In the genomic region with DNA sequence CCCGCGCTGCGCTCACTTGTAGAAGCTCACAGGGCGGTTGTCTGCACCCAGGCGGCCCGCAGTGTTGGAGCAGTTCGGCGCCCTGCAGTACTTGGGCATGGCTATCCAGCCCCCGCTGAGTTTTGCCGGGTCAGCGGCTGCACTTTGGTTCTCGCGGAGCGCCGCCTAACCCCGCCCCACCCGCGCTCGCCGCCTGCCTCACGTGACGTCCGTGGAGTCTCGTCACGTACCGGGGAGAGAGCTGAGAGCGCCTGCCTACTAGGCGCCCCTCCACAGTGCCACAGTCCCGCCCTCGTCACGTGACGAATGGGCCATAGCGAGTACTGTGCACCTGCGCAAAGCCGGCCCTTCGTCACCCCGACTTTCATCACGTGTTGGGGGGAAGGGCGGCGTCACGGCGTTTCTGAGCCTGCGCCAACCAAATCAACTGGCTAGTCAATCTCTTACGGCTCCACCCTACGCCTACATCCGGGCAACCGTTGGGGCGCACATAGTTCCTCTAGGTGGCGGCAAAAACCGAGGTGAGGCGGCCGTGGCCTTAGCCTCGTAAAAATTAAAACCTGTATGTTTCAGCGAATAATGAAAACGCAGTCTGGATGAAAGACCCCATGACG, we compare ENCODE assay signal across 1 cellular context.
TF ChIP-seq lines count a peak whose summit lies in the region.

A gene with protein sequence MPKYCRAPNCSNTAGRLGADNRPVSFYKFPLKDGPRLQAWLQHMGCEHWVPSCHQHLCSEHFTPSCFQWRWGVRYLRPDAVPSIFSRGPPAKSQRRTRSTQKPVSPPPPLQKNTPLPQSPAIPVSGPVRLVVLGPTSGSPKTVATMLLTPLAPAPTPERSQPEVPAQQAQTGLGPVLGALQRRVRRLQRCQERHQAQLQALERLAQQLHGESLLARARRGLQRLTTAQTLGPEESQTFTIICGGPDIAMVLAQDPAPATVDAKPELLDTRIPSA (minus strand): TSS at position 167 of the 614 bp plus-strand sequence. CDS start 68 bp downstream, at position 99.

TF ChIP-seq in HepG2, 621 proteins besides CTCF, POLR2A, EP300 and RAD21 (continued from another document and continues in another):
- TF ChIP-seq, protein P1, sequence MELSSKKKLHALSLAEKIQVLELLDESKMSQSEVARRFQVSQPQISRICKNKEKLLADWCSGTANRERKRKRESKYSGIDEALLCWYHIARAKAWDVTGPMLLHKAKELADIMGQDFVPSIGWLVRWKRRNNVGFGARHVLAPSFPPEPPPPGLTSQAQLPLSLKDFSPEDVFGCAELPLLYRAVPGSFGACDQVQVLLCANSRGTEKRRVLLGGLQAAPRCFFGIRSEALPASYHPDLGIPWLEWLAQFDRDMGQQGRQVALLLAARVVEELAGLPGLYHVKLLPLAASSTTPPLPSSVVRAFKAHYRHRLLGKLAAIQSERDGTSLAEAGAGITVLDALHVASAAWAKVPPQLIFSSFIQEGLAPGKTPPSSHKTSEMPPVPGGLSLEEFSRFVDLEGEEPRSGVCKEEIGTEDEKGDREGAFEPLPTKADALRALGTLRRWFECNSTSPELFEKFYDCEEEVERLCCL (CRISPR knock-in tag; IDR thresholded peaks at IDR 0.05; ENCODE audit: borderline replicate concordance), result peak; percentile 93; the same call in 1 of the 2 replicates
- TF ChIP-seq FOXK1 (CRISPR knock-in tag; IDR thresholded peaks at IDR 0.05; ENCODE audit: borderline replicate concordance, low read depth), result peak; percentile 57; the same call in 1 of the 2 replicates
- TF ChIP-seq ZNF549 (CRISPR knock-in tag; IDR thresholded peaks at IDR 0.05), result no peak
- TF ChIP-seq, protein P2, sequence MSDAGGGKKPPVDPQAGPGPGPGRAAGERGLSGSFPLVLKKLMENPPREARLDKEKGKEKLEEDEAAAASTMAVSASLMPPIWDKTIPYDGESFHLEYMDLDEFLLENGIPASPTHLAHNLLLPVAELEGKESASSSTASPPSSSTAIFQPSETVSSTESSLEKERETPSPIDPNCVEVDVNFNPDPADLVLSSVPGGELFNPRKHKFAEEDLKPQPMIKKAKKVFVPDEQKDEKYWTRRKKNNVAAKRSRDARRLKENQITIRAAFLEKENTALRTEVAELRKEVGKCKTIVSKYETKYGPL (CRISPR knock-in tag; IDR thresholded peaks at IDR 0.05), result 0 out of 2 replicates have a peak, but pooled peaks have one; percentile 34
- TF ChIP-seq, protein P3, sequence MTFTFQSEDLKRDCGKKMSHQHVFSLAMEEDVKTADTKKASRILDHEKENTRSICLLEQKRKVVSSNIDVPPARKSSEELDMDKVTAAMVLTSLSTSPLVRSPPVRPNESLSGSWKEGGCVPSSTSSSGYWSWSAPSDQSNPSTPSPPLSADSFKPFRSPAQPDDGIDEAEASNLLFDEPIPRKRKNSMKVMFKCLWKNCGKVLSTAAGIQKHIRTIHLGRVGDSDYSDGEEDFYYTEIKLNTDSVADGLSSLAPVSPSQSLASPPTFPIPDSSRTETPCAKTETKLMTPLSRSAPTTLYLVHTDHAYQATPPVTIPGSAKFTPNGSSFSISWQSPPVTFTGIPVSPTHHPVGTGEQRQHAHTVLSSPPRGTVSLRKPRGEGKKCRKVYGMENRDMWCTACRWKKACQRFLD (CRISPR knock-in tag; IDR thresholded peaks at IDR 0.05; ENCODE audit: borderline replicate concordance), result no peak; the same call in 1 of the 2 replicates
- TF ChIP-seq, protein P4, sequence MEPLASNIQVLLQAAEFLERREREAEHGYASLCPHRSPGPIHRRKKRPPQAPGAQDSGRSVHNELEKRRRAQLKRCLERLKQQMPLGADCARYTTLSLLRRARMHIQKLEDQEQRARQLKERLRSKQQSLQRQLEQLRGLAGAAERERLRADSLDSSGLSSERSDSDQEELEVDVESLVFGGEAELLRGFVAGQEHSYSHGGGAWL (CRISPR knock-in tag; IDR thresholded peaks at IDR 0.05), result peak; percentile 89
- peak; percentile 84 for TF ChIP-seq ATF7-NPFF (CRISPR knock-in tag; IDR thresholded peaks at IDR 0.05; ENCODE audit: low read depth)
- peak; percentile 96 for TF ChIP-seq ERF (CRISPR knock-in tag; IDR thresholded peaks at IDR 0.05)
- TF ChIP-seq, protein P5, sequence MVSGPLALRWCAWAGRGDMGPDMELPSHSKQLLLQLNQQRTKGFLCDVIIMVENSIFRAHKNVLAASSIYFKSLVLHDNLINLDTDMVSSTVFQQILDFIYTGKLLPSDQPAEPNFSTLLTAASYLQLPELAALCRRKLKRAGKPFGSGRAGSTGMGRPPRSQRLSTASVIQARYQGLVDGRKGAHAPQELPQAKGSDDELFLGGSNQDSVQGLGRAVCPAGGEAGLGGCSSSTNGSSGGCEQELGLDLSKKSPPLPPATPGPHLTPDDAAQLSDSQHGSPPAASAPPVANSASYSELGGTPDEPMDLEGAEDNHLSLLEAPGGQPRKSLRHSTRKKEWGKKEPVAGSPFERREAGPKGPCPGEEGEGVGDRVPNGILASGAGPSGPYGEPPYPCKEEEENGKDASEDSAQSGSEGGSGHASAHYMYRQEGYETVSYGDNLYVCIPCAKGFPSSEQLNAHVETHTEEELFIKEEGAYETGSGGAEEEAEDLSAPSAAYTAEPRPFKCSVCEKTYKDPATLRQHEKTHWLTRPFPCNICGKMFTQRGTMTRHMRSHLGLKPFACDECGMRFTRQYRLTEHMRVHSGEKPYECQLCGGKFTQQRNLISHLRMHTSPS (CRISPR knock-in tag; IDR thresholded peaks at IDR 0.05; ENCODE audit: low read depth), result 0 out of 2 replicates have a peak, but pooled peaks have one; percentile 45
- TF ChIP-seq, protein P6, sequence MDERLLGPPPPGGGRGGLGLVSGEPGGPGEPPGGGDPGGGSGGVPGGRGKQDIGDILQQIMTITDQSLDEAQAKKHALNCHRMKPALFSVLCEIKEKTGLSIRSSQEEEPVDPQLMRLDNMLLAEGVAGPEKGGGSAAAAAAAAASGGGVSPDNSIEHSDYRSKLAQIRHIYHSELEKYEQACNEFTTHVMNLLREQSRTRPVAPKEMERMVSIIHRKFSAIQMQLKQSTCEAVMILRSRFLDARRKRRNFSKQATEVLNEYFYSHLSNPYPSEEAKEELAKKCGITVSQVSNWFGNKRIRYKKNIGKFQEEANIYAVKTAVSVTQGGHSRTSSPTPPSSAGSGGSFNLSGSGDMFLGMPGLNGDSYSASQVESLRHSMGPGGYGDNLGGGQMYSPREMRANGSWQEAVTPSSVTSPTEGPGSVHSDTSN (CRISPR knock-in tag; IDR thresholded peaks at IDR 0.05), result peak; percentile 29; the same call in 1 of the 2 replicates
- peak; percentile 84 for TF ChIP-seq HOXA3 (CRISPR knock-in tag; IDR thresholded peaks at IDR 0.05)
- TF ChIP-seq GATAD2A (CRISPR knock-in tag; IDR thresholded peaks at IDR 0.05), result peak; percentile 69
- peak; percentile 39; the same call in 1 of the 2 replicates for TF ChIP-seq ARHGAP35 (CRISPR knock-in tag; IDR thresholded peaks at IDR 0.05; ENCODE audit: borderline replicate concordance)
- TF ChIP-seq, protein P7, sequence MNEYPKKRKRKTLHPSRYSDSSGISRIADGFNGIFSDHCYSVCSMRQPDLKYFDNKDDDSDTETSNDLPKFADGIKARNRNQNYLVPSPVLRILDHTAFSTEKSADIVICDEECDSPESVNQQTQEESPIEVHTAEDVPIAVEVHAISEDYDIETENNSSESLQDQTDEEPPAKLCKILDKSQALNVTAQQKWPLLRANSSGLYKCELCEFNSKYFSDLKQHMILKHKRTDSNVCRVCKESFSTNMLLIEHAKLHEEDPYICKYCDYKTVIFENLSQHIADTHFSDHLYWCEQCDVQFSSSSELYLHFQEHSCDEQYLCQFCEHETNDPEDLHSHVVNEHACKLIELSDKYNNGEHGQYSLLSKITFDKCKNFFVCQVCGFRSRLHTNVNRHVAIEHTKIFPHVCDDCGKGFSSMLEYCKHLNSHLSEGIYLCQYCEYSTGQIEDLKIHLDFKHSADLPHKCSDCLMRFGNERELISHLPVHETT (CRISPR knock-in tag; conservative IDR thresholded peaks at IDR 0.05), result peak; percentile 91
- no peak for TF ChIP-seq CC2D1A (CRISPR knock-in tag; IDR thresholded peaks at IDR 0.05)
- peak; percentile 86 for TF ChIP-seq KAT8 (CRISPR knock-in tag; IDR thresholded peaks at IDR 0.05)
- peak; percentile 85 for TF ChIP-seq ZMYM3 (CRISPR knock-in tag; IDR thresholded peaks at IDR 0.05)
- TF ChIP-seq HIVEP1 (CRISPR knock-in tag; IDR thresholded peaks at IDR 0.05), result peak; percentile 40
- no peak for TF ChIP-seq FIP1L1 (IDR thresholded peaks at IDR 0.05; ENCODE audit: borderline replicate concordance, insufficient read depth, low read depth, low read length)
- TF ChIP-seq, protein P8, sequence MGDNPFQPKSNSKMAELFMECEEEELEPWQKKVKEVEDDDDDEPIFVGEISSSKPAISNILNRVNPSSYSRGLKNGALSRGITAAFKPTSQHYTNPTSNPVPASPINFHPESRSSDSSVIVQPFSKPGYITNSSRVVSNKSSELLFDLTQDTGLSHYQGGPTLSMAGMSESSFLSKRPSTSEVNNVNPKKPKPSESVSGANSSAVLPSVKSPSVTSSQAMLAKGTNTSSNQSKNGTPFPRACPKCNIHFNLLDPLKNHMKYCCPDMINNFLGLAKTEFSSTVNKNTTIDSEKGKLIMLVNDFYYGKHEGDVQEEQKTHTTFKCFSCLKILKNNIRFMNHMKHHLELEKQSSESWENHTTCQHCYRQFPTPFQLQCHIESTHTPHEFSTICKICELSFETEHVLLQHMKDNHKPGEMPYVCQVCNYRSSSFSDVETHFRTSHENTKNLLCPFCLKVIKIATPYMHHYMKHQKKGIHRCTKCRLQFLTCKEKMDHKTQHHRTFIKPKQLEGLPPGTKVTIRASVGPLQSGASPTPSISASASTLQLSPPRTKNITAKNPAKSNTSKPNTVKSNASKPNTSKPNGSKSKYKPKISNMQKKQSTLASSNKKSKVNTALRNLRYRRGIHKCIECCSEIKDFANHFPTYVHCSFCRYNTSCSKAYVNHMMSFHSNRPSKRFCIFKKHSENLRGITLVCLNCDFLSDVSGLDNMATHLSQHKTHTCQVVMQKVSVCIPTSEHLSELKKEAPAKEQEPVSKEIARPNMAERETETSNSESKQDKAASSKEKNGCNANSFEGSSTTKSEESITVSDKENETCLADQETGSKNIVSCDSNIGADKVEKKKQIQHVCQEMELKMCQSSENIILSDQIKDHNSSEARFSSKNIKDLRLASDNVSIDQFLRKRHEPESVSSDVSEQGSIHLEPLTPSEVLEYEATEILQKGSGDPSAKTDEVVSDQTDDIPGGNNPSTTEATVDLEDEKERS (CRISPR knock-in tag; IDR thresholded peaks at IDR 0.05), result peak; percentile 96
- TF ChIP-seq ARNTL (CRISPR knock-in tag; IDR thresholded peaks at IDR 0.05), result peak; percentile 97
- TF ChIP-seq RBFOX2 (IDR thresholded peaks at IDR 0.05; ENCODE audit: low read depth, low read length), result peak; percentile 89
- TF ChIP-seq MIXL1 (CRISPR knock-in tag; IDR thresholded peaks at IDR 0.05), result peak; percentile 84; the same call in 1 of the 2 replicates
- 0 out of 2 replicates have a peak, but pooled peaks have one; percentile 14 for TF ChIP-seq JUN (CRISPR knock-in tag; IDR thresholded peaks at IDR 0.05)
- TF ChIP-seq, protein P9, sequence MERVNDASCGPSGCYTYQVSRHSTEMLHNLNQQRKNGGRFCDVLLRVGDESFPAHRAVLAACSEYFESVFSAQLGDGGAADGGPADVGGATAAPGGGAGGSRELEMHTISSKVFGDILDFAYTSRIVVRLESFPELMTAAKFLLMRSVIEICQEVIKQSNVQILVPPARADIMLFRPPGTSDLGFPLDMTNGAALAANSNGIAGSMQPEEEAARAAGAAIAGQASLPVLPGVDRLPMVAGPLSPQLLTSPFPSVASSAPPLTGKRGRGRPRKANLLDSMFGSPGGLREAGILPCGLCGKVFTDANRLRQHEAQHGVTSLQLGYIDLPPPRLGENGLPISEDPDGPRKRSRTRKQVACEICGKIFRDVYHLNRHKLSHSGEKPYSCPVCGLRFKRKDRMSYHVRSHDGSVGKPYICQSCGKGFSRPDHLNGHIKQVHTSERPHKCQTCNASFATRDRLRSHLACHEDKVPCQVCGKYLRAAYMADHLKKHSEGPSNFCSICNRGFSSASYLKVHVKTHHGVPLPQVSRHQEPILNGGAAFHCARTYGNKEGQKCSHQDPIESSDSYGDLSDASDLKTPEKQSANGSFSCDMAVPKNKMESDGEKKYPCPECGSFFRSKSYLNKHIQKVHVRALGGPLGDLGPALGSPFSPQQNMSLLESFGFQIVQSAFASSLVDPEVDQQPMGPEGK (CRISPR knock-in tag; IDR thresholded peaks at IDR 0.05), result peak; percentile 74
- peak; percentile 76 for TF ChIP-seq RXRA (CRISPR knock-in tag; IDR thresholded peaks at IDR 0.05)
- no peak for TF ChIP-seq TCF12 (IDR thresholded peaks at IDR 0.05)
- peak; percentile 72; the same call in 1 of the 2 replicates for TF ChIP-seq TCF12 (CRISPR knock-in tag; IDR thresholded peaks at IDR 0.05)
- TF ChIP-seq, protein P10, sequence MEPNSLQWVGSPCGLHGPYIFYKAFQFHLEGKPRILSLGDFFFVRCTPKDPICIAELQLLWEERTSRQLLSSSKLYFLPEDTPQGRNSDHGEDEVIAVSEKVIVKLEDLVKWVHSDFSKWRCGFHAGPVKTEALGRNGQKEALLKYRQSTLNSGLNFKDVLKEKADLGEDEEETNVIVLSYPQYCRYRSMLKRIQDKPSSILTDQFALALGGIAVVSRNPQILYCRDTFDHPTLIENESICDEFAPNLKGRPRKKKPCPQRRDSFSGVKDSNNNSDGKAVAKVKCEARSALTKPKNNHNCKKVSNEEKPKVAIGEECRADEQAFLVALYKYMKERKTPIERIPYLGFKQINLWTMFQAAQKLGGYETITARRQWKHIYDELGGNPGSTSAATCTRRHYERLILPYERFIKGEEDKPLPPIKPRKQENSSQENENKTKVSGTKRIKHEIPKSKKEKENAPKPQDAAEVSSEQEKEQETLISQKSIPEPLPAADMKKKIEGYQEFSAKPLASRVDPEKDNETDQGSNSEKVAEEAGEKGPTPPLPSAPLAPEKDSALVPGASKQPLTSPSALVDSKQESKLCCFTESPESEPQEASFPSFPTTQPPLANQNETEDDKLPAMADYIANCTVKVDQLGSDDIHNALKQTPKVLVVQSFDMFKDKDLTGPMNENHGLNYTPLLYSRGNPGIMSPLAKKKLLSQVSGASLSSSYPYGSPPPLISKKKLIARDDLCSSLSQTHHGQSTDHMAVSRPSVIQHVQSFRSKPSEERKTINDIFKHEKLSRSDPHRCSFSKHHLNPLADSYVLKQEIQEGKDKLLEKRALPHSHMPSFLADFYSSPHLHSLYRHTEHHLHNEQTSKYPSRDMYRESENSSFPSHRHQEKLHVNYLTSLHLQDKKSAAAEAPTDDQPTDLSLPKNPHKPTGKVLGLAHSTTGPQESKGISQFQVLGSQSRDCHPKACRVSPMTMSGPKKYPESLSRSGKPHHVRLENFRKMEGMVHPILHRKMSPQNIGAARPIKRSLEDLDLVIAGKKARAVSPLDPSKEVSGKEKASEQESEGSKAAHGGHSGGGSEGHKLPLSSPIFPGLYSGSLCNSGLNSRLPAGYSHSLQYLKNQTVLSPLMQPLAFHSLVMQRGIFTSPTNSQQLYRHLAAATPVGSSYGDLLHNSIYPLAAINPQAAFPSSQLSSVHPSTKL (CRISPR knock-in tag; IDR thresholded peaks at IDR 0.05), result peak; percentile 77
- no peak for TF ChIP-seq SCMH1 (CRISPR knock-in tag; IDR thresholded peaks at IDR 0.05; ENCODE audit: borderline replicate concordance)
- peak; percentile 21 for TF ChIP-seq AGO1 (IDR thresholded peaks at IDR 0.05; ENCODE audit: low read depth, low read length, poor library complexity, severe bottlenecking)
- 0 out of 2 replicates have a peak, but pooled peaks have one; percentile 35 for TF ChIP-seq HNRNPL (IDR thresholded peaks at IDR 0.05; ENCODE audit: low read depth, low read length)
- TF ChIP-seq, protein P11, sequence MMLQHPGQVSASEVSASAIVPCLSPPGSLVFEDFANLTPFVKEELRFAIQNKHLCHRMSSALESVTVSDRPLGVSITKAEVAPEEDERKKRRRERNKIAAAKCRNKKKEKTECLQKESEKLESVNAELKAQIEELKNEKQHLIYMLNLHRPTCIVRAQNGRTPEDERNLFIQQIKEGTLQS (CRISPR knock-in tag; IDR thresholded peaks at IDR 0.05), result 0 out of 2 replicates have a peak, but pooled peaks have one; percentile 49
- TF ChIP-seq DR1 (CRISPR knock-in tag; IDR thresholded peaks at IDR 0.05), result peak; percentile 66; the same call in 1 of the 2 replicates
- TF ChIP-seq ZNF776 (CRISPR knock-in tag; IDR thresholded peaks at IDR 0.05), result peak; percentile 98
- TF ChIP-seq ZSCAN31 (CRISPR knock-in tag; IDR thresholded peaks at IDR 0.05; ENCODE audit: low read depth), result peak; percentile 82; the same call in 1 of the 2 replicates
- TF ChIP-seq ZNF432 (CRISPR knock-in tag; IDR thresholded peaks at IDR 0.05; ENCODE audit: borderline replicate concordance), result no peak
